33 cellular contexts compared by ENCODE assay signal in the genomic region with DNA sequence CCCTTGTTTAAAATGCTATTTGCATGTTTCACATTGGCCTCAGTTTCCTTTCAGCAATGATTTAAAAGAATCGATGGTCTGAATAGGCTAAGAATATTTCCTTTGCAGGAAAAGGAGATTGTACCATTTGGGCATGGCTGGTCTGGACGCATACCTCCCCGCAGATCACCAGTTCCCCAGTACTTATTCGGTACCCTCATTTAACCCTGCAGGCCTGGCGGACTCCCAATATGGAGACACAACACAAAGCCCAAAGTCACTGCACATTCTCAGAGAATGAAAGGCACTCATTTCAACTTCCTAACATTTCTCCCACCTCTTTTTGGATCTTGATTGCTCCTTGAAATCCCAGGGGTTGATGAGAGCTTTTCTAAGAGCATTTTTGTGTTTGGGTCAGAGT.
"Had no signal": no experiment of that assay in that cellular context is flagged by ENCODE, and none has a peak within 500 bp of the region (broad histone marks: within the 10 kb centered on the region; RNA-seq: fewer than 3 reads in every experiment).

No MANE protein-coding gene starts in this region.

- H3K4me3 Mint-ChIP-seq: activated B cell treated with CpG ODN at 0.5 μM for 24 hours; activated CD4-positive, alpha-beta memory T cell treated with anti-CD3 and anti-CD28 coated beads for 36 hours; activated naive CD4-positive, alpha-beta T cell treated with anti-CD3 and anti-CD28 coated beads for 36 hours; activated T-cell treated with anti-CD3 and anti-CD28 coated beads, Interleukin-2, amount 50 U/mL, for 4 hours; activated T-helper 1 cell treated with anti-CD3 and anti-CD28 coated beads, Interleukin-12 subunit alpha, Interleukin-12 subunit beta, Interleukin-2, Interleukin-4 antibody, amounts not matched to agents 30 ng/mL and 10 ng/mL and 1 ng/mL, durations not matched to agents 14 hours and 24 hours and 36 hours; IgD-negative memory B cell had no signal

- H3K27me3 Mint-ChIP-seq: activated B cell treated with CpG ODN at 0.5 μM for 24 hours, IgD-negative memory B cell had no signal

- H3K27ac Mint-ChIP-seq: activated B cell treated with CpG ODN at 0.5 μM for 24 hours; activated CD4-positive, alpha-beta memory T cell treated with anti-CD3 and anti-CD28 coated beads for 36 hours; activated naive CD4-positive, alpha-beta T cell treated with anti-CD3 and anti-CD28 coated beads for 36 hours; activated naive CD4-positive, alpha-beta T cell treated with anti-CD3 and anti-CD28 coated beads, Interleukin-2, amount 50 U/mL, for 72 hours; activated T-helper 1 cell treated with anti-CD3 and anti-CD28 coated beads, Interleukin-12 subunit alpha, Interleukin-12 subunit beta, Interleukin-2, Interleukin-4 antibody, amounts not matched to agents 30 ng/mL and 10 ng/mL and 1 ng/mL, durations not matched to agents 14 hours and 24 hours and 36 hours; IgD-negative memory B cell had no signal

- H3K27me3 ChIP-seq: adrenal gland, brain microvascular endothelial cell, Peyer's patch had no signal

- H3K4me1 ChIP-seq: adrenal gland, Peyer's patch had no signal

- H3K4me3 ChIP-seq: adrenal gland, Peyer's patch had no signal

- H3K36me3 ChIP-seq: adrenal gland had no signal

- H3K36me3 Mint-ChIP-seq: activated CD4-positive, alpha-beta memory T cell treated with anti-CD3 and anti-CD28 coated beads for 36 hours; activated naive CD4-positive, alpha-beta T cell treated with anti-CD3 and anti-CD28 coated beads, Interleukin-2, amount 50 U/mL, for 72 hours had no signal

- DNase-seq: activated B cell treated with CpG ODN at 0.5 μM for 24 hours; activated CD4-positive, alpha-beta memory T cell treated with anti-CD3 and anti-CD28 coated beads for 36 hours; activated CD4-positive, alpha-beta T cell treated with anti-CD3 and anti-CD28 coated beads for 4 hours; activated CD4-positive, alpha-beta T cell treated with anti-CD3 and anti-CD28 coated beads, Interleukin-2, amount 50 U/mL, for 1 hour; activated CD4-positive, CD25-positive, alpha-beta regulatory T cell treated with anti-CD3 and anti-CD28 coated beads, Interleukin-2, amount 50 U/mL, for 72 hours; activated CD8-positive, alpha-beta memory T cell treated with anti-CD3 and anti-CD28 coated beads, Interleukin-2, amount 50 U/mL, for 4 hours; activated gamma-delta T cell treated with Interleukin-2 at 50 U/mL for 16 hours; activated naive CD4-positive, alpha-beta T cell treated with anti-CD3 and anti-CD28 coated beads for 36 hours; activated T-cell treated with anti-CD3 and anti-CD28 coated beads for 4 hours; activated T-cell treated with anti-CD3 and anti-CD28 coated beads, Interleukin-2, amount 50 U/mL, for 4 hours; adrenal gland; brain microvascular endothelial cell; Karpas-422; KBM-7; NCI-H1105; NCI-H1417 treated with DMSO at 0.1 percent for 48 hours; NCI-H187 treated with DMSO at 0.1 percent for 48 hours; NCI-H2081; NCI-H2171 treated with DMSO at 0.1 percent for 48 hours; NCI-H345; NCI-H524 treated with DMSO at 0.1 percent for 48 hours; NK-92 treated with Interleukin-12 subunit alpha and Interleukin-12 subunit beta, amount 100 ng/mL, for 24 hours; PC-3; Peyer's patch; RPMI8226; SW 1271; T-helper 1 cell; T-helper 2 cell; T-helper 9 cell had no signal

- H3K9me3 Mint-ChIP-seq: activated B cell treated with CpG ODN at 0.5 μM for 24 hours; activated CD4-positive, alpha-beta memory T cell treated with anti-CD3 and anti-CD28 coated beads for 36 hours; activated naive CD4-positive, alpha-beta T cell treated with anti-CD3 and anti-CD28 coated beads for 36 hours; activated T-cell treated with anti-CD3 and anti-CD28 coated beads, Interleukin-2, amount 50 U/mL, for 4 hours; activated T-helper 1 cell treated with anti-CD3 and anti-CD28 coated beads, Interleukin-12 subunit alpha, Interleukin-12 subunit beta, Interleukin-2, Interleukin-4 antibody, amounts not matched to agents 30 ng/mL and 10 ng/mL and 1 ng/mL, durations not matched to agents 14 hours and 24 hours and 36 hours; IgD-negative memory B cell had no signal

- ATAC-seq: activated naive CD4-positive, alpha-beta T cell treated with anti-CD3 and anti-CD28 coated beads, Interleukin-2, amount 50 U/mL, for 72 hours; activated T-cell treated with anti-CD3 and anti-CD28 coated beads, Interleukin-2, amount 50 U/mL, for 4 hours; PC-3 had no signal

- H3K9me3 ChIP-seq: adrenal gland, Peyer's patch had no signal

- H3K27ac ChIP-seq: adrenal gland, brain microvascular endothelial cell, Peyer's patch, VCaP had no signal

- H3K4me1 Mint-ChIP-seq: activated B cell treated with CpG ODN at 0.5 μM for 24 hours had no signal
